In genomic region chr11:85756401-85757200, GRCh38 we compare ENCODE assay signal across 13 cellular contexts. TPM values are rescaled to one million over a fixed set of nuclear protein-coding genes. Genes with fewer than 3 reads are reported as not detected.
DNase-seq lines count a peak whose midpoint lies in the region; ATAC-seq and TF ChIP-seq lines count a peak whose summit lies in the region.
"Had no signal": no experiment of that assay in that cellular context is flagged by ENCODE, and none has a peak within 500 bp of the region (broad histone marks: within the 10 kb centered on the region; RNA-seq: fewer than 3 reads in every experiment).

No MANE protein-coding gene starts in this region.

- CTCF ChIA-PET in RWPE1 (lab: Yijun Ruan, JAX) = no interaction called here

- H3K27me3 Mint-ChIP-seq in activated T-cell treated with anti-CD3 and anti-CD28 coated beads, Interleukin-2, amount 50 U/mL, for 4 hours (ENCODE audit: low read depth) = no peaks in the 10 kb centered on the region

- DNase-seq in stimulated activated CD4-positive, alpha-beta T cell treated with anti-CD3 and anti-CD28 coated beads, Interleukin-4, amount 100 ng/mL, for 24 hours = peak; percentile 42
- no peak for DNase-seq in stimulated activated CD4-positive, alpha-beta T cell treated with anti-CD3 and anti-CD28 coated beads, Interleukin-1b, Interleukin-23, amount 100 ng/mL, for 48 hours
- DNase-seq in activated T-cell treated with anti-CD3 and anti-CD28 coated beads, Interleukin-2, amount 50 U/mL, for 4 hours = peak; percentile 29
- DNase-seq in head of caudate nucleus (peak in 23 of 42 donors; percentile 3 to 66 (median 36)), GM19238 (ENCODE audit: insufficient read length, low spot score) (no peak), ACHN (no peak), RWPE1 (ENCODE audit: low spot score) (no peak), NCI-H2081 (lab: John Stamatoyannopoulos, UW) (no peak)
- DNase-seq: brain microvascular endothelial cell; NCI-H1436; stimulated activated CD4-positive, alpha-beta T cell treated with anti-CD3 and anti-CD28 coated beads, Interleukin-12 subunit alpha, Interleukin-12 subunit beta, amount 100 ng/mL, for 4 hours had no signal

- intact Hi-C loops in head of caudate nucleus (cut with DNase I) = no loop called here

- ATAC-seq in activated T-cell treated with anti-CD3 and anti-CD28 coated beads, Interleukin-2, amount 50 U/mL, for 4 hours = peak; percentile 11 to 22

- H3K36me3 Mint-ChIP-seq in activated T-cell treated with anti-CD3 and anti-CD28 coated beads, Interleukin-2, amount 50 U/mL, for 4 hours (ENCODE audit: insufficient read depth) = peaks cover 9% of the 10 kb centered on the region

- in situ Hi-C loops in ACHN (cut with HindIII; ENCODE audit: low pct_ligation_motif_present, low pct_unique_long_range_greater_than_20kb, low sequenced_read_pairs) = no loop called here

- peaks cover 78% of the 10 kb centered on the region for H3K4me1 Mint-ChIP-seq in activated T-cell treated with anti-CD3 and anti-CD28 coated beads, Interleukin-2, amount 50 U/mL, for 4 hours (ENCODE audit: low read depth)

- POLR2A ChIA-PET in RWPE1 (lab: Yijun Ruan, JAX; ENCODE audit: low non-redundant PET) = no interaction called here

- no peak for TF ChIP-seq CTCF in RWPE1 (conservative IDR thresholded peaks at IDR 0.05; ENCODE audit: low read depth)

- H3K27ac ChIP-seq in RWPE1 = no peak overlapping the region
- H3K27ac ChIP-seq: brain microvascular endothelial cell, neutrophil, SJSA1 had no signal

- no peaks in the 10 kb centered on the region for H3K9me3 Mint-ChIP-seq in activated T-cell treated with anti-CD3 and anti-CD28 coated beads, Interleukin-2, amount 50 U/mL, for 4 hours

- no peak overlapping the region for H3K4me3 Mint-ChIP-seq in activated T-cell treated with anti-CD3 and anti-CD28 coated beads, Interleukin-2, amount 50 U/mL, for 4 hours

RNA-seq across cellular contexts. Expression of gene SYTL2, which starts 54.3 kb away (rescaled TPM):
- total RNA-seq in activated T-cell treated with anti-CD3 and anti-CD28 coated beads, Interleukin-2, amount 50 U/mL, for 4 hours = 1 to 10 TPM; 2.7 to 5.8 (median 2.7) TPM

Comparison
In these comparisons a context has a peak if more than half of its experiments do, and no peak if none do; other contexts are left out.
1. DNase-seq: peak in stimulated activated CD4-positive, alpha-beta T cell treated with anti-CD3 and anti-CD28 coated beads, Interleukin-4, amount 100 ng/mL, for 24 hours (single experiment), activated T-cell treated with anti-CD3 and anti-CD28 coated beads, Interleukin-2, amount 50 U/mL, for 4 hours (single experiment) and head of caudate nucleus (23 of 42); none in stimulated activated CD4-positive, alpha-beta T cell treated with anti-CD3 and anti-CD28 coated beads, Interleukin-1b, Interleukin-23, amount 100 ng/mL, for 48 hours (single experiment), GM19238 (single experiment), ACHN (single experiment), RWPE1 (single experiment) and NCI-H2081 (0 of 2).